Comparison of ENCODE assay signal across 29 cellular contexts in the genomic region with DNA sequence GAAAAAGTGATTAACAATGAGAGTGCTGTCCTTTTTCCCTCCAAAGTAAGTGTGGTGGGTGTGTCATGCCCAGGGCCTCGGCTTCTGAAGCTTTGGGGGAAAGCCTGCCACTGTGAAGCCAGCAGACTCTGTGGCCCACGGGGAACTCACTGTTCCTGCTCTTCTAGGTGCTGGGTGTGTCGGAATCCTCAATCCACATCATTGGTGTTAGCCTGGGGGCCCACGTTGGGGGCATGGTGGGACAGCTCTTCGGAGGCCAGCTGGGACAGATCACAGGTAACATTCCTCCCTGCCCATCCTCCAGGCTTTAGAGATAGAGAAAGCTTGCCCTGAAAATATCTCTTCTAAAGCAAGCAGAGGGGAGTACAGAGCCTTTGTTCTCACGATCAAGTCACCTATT. TPM values are rescaled to one million over a fixed set of nuclear protein-coding genes. Genes with fewer than 3 reads are reported as not detected.
"Had no signal": no experiment of that assay in that cellular context is flagged by ENCODE, and none has a peak within 500 bp of the region (broad histone marks: within the 10 kb centered on the region; RNA-seq: fewer than 3 reads in every experiment).

No MANE protein-coding gene starts in this region.

- H3K9me3 ChIP-seq: left lung, lower lobe of right lung, pancreas had no signal

- DNase-seq: activated CD4-positive, alpha-beta memory T cell treated with anti-CD3 and anti-CD28 coated beads for 36 hours; activated CD4-positive, alpha-beta T cell treated with anti-CD3 and anti-CD28 coated beads for 48 hours; activated gamma-delta T cell treated with Interleukin-2 at 50 U/mL for 16 hours; activated naive CD4-positive, alpha-beta T cell treated with anti-CD3 and anti-CD28 coated beads, Interleukin-2, amount 50 U/mL, for 16 hours; activated T-cell treated with anti-CD3 and anti-CD28 coated beads, Interleukin-2, amount 50 U/mL, for 4 hours; amniotic stem cell; brain microvascular endothelial cell; effector memory CD8-positive, alpha-beta T cell; hippocampal formation; immature natural killer cell; left lung; lower lobe of right lung; mesenchymal stem cell; natural killer cell; pancreas; right cardiac atrium; spleen; stimulated activated naive CD4-positive, alpha-beta T cell treated with Interleukin-2 at 50 U/mL for 16 hours had no signal

- H3K27me3 ChIP-seq: brain microvascular endothelial cell, gastroesophageal sphincter, left lung, pancreas, spleen, tibial nerve had no signal

- ATAC-seq: activated CD4-positive, CD25-positive, alpha-beta regulatory T cell treated with anti-CD3 and anti-CD28 coated beads, Interleukin-2, amount 50 U/mL, for 24 hours; activated T-cell treated with anti-CD3 and anti-CD28 coated beads, Interleukin-2, amount 50 U/mL, for 4 hours; activated T-helper 17 cell treated with anti-CD3 and anti-CD28 coated beads, Interleukin-2, amount 50 U/mL, for 72 hours; effector memory CD8-positive, alpha-beta T cell; gastroesophageal sphincter; left lung; lower lobe of right lung; natural killer cell; pancreas; right cardiac atrium had no signal

- H3K27ac ChIP-seq: brain microvascular endothelial cell, coronary artery, gastroesophageal sphincter, left lung, lower lobe of right lung, pancreas, spleen, tibial nerve, VCaP had no signal

- H3K36me3 ChIP-seq: brain microvascular endothelial cell, gastroesophageal sphincter, left lung, lower lobe of right lung, pancreas, spleen, tibial nerve had no signal

- H3K4me3 ChIP-seq: coronary artery, gastroesophageal sphincter, left lung, lower lobe of right lung, pancreas, spleen, tibial nerve had no signal

- H3K4me1 ChIP-seq: gastroesophageal sphincter, left lung, lower lobe of right lung, pancreas, spleen, tibial nerve had no signal

RNA-seq across cellular contexts. Expression of a gene that starts 11.6 kb away (rescaled TPM):
- total RNA-seq: activated T-cell treated with anti-CD3 and anti-CD28 coated beads, Interleukin-2, amount 50 U/mL, for 4 hours; endothelial cell of umbilical vein; fibroblast of villous mesenchyme had no signal

RNA-seq across cellular contexts. Expression of a gene that starts 49.9 kb away (rescaled TPM):
- total RNA-seq: astrocyte, endothelial cell of umbilical vein, fibroblast of villous mesenchyme, kidney epithelial cell, pulmonary artery endothelial cell, tibial nerve had no signal
